Comparison of ENCODE assay signal across 14 cellular contexts in the genomic region with DNA sequence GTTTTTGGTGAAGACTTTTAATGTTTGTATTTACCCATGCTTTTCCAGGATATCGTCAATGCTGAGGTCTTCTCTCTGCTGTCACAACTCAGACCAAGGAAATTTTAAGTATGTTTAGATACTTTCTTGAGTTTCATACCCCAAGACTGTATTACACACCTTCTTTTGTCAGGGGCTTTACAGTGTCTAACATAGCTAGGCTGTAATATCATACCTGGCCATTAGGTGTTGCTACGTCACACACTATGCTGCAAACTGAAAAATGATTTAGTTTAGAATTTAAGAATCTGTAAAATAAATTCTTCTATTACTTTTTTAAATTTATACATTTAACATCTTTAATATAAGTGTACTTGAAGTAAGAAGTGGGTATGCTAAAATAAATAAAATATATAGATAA.
DNase-seq lines count a peak whose midpoint lies in the region; ATAC-seq and TF ChIP-seq lines count a peak whose summit lies in the region.
"Had no signal": no experiment of that assay in that cellular context is flagged by ENCODE, and none has a peak within 500 bp of the region (broad histone marks: within the 10 kb centered on the region; RNA-seq: fewer than 3 reads in every experiment).

No MANE protein-coding gene starts in this region.

- H3K4me2 ChIP-seq in SU-DHL-6 (ENCODE audit: low read depth, low read length, poor library complexity, severe bottlenecking) = no peak overlapping the region

- ATAC-seq in GM21576 (IDR thresholded peaks at IDR 0.05; ENCODE audit: unreplicated experiment) (peak; percentile 47), GM21423 (IDR thresholded peaks at IDR 0.05; ENCODE audit: unreplicated experiment) (no peak)
- ATAC-seq: activated T-cell treated with anti-CD3 and anti-CD28 coated beads, Interleukin-2, amount 50 U/mL, for 72 hours; left lobe of liver; stimulated activated effector memory CD8-positive, alpha-beta T cell treated with anti-CD3 and anti-CD28 coated beads, Interleukin-12 subunit alpha, Interleukin-12 subunit beta, amount 100 ng/mL, for 72 hours had no signal

- H3K79me2 ChIP-seq in SU-DHL-6 (ENCODE audit: insufficient read depth, low read length) = no peaks in the 10 kb centered on the region

- no peak overlapping the region for H2AFZ ChIP-seq in SU-DHL-6 (ENCODE audit: low read depth, low read length, severe bottlenecking)

- TF ChIP-seq CTCF in AG10803 (conservative IDR thresholded peaks at IDR 0.05; ENCODE audit: low read length) (peak; percentile 39), SU-DHL-6 (IDR thresholded peaks at IDR 0.05; ENCODE audit: insufficient read depth, low read length, poor library complexity, severe bottlenecking) (peak; percentile 43)

- DNase-seq in AG10803 (ENCODE audit: low read depth) (no peak), iPS DF 6.9 (ENCODE audit: low read depth, low spot score) (peak; percentile 13), COLO829 (ENCODE audit: low spot score) (no peak), D341Med (ENCODE audit: low spot score) (no peak), SK-N-DZ (ENCODE audit: low spot score) (no peak)
- DNase-seq: activated T-cell treated with anti-CD3 and anti-CD28 coated beads, Interleukin-2, amount 50 U/mL, for 72 hours; NCI-H226; sigmoid colon; T1000 had no signal

- no CpG with 5 or more reads among the region's 2 CpGs for WGBS in iPS DF 6.9 (ENCODE audit: insufficient coverage, insufficient read length)

- H3K36me3 ChIP-seq in SU-DHL-6 (ENCODE audit: low read length) (no peaks in the 10 kb centered on the region), iPS DF 6.9 (ENCODE audit: control insufficient read depth, insufficient read depth, low read length) (no peaks in the 10 kb centered on the region)
- H3K36me3 ChIP-seq: sigmoid colon had no signal

- no peak overlapping the region for H3K9ac ChIP-seq in SU-DHL-6 (ENCODE audit: low read length)

- no peaks in the 10 kb centered on the region for H3F3A ChIP-seq in SU-DHL-6 (ENCODE audit: insufficient read depth)

- no peaks in the 10 kb centered on the region for H3K4me1 ChIP-seq in iPS DF 6.9 (ENCODE audit: control insufficient read depth, insufficient read depth, low read length)
- H3K4me1 ChIP-seq: sigmoid colon had no signal

- H3K27ac ChIP-seq in SU-DHL-6 (ENCODE audit: low read depth, low read length) = no peak overlapping the region
- H3K27ac ChIP-seq in iPS DF 6.9 (ENCODE audit: low read length) = no peak overlapping the region
- H3K27ac ChIP-seq: sigmoid colon had no signal

- H3K27me3 ChIP-seq in SU-DHL-6 (ENCODE audit: low read length) (no peaks in the 10 kb centered on the region), iPS DF 6.9 (ENCODE audit: control insufficient read depth, insufficient read depth, low read length) (no peaks in the 10 kb centered on the region)
- H3K27me3 ChIP-seq: sigmoid colon had no signal

- H3K9me3 ChIP-seq in SU-DHL-6 (ENCODE audit: insufficient read depth, low read length) (no peaks in the 10 kb centered on the region), iPS DF 6.9 (ENCODE audit: control insufficient read depth, insufficient read depth, low read length) (no peaks in the 10 kb centered on the region; the same call in 1 of the 2 replicates)
- H3K9me3 ChIP-seq: sigmoid colon had no signal

- H4K20me1 ChIP-seq in SU-DHL-6 (ENCODE audit: low read depth, low read length) = no peaks in the 10 kb centered on the region

- H3K4me3 ChIP-seq in AG10803 (ENCODE audit: low read length) = no peak overlapping the region
- no peak overlapping the region for H3K4me3 ChIP-seq in SU-DHL-6 (ENCODE audit: insufficient read depth, low read length, poor library complexity, severe bottlenecking)
- no peak overlapping the region for H3K4me3 ChIP-seq in iPS DF 6.9 (ENCODE audit: low read length)
- H3K4me3 ChIP-seq: sigmoid colon had no signal

- no peaks in the 10 kb centered on the region for H3K9me2 ChIP-seq in SU-DHL-6 (replicated peaks; ENCODE audit: insufficient read depth, low read length)
